In genomic region chr2:77479895-77480294, GRCh38 we compare ENCODE assay signal across 18 cellular contexts. TPM values are rescaled to one million over a fixed set of nuclear protein-coding genes. Genes with fewer than 3 reads are reported as not detected.
DNase-seq lines count a peak whose midpoint lies in the region; ATAC-seq and TF ChIP-seq lines count a peak whose summit lies in the region.
"Had no signal": no experiment of that assay in that cellular context is flagged by ENCODE, and none has a peak within 500 bp of the region (broad histone marks: within the 10 kb centered on the region; RNA-seq: fewer than 3 reads in every experiment).

No MANE protein-coding gene starts in this region.

- no peak overlapping the region for H4K8ac ChIP-seq in mesendoderm (ENCODE audit: low read depth, low read length)

- no peak overlapping the region for H3K9ac ChIP-seq in SK-N-SH
- H3K9ac ChIP-seq in mesendoderm (ENCODE audit: low read length) = no peak overlapping the region
- H3K9ac ChIP-seq: BLaER1 had no signal

- H3K27me3 ChIP-seq in SK-N-SH (ENCODE audit: insufficient read depth) (no peaks in the 10 kb centered on the region), mesendoderm (ENCODE audit: insufficient read depth, low read length, poor library complexity) (no peaks in the 10 kb centered on the region)
- H3K27me3 ChIP-seq: BLaER1 had no signal

- no peak overlapping the region for H2BK120ac ChIP-seq in mesendoderm (ENCODE audit: low read depth, low read length)

- H3K36me3 ChIP-seq in SK-N-SH (replicated peaks in 1 of 2; ENCODE audit: control insufficient read depth in 1 of 2, insufficient read depth in 2 of 2, low read length in 1 of 2) (no peaks in the 10 kb centered on the region), mesendoderm (ENCODE audit: control insufficient read depth, insufficient read depth, low read length) (no peaks in the 10 kb centered on the region)
- H3K36me3 ChIP-seq: BLaER1 had no signal

- WGBS in SK-N-SH (ENCODE audit: low lambda C conversion rate) = 7% methylated on average over 3 of the region's 3 CpGs
- no CpG with 5 or more reads among the region's 3 CpGs for WGBS in mesendoderm (ENCODE audit: extremely low coverage, insufficient coverage, low lambda C conversion rate)

- no peak overlapping the region for H2AK5ac ChIP-seq in mesendoderm (ENCODE audit: low read length)

- ATAC-seq in SK-N-SH treated with all-trans-retinoic acid at 6 μM for 48 hours = no peak
- no peak for ATAC-seq in GM21381 (IDR thresholded peaks at IDR 0.05; ENCODE audit: unreplicated experiment)

- H3K79me1 ChIP-seq in mesendoderm (ENCODE audit: low read length) = no peaks in the 10 kb centered on the region

- POLR2A ChIA-PET in SK-N-SH (lab: Yijun Ruan, JAX) = no interaction called here

- H3K9me3 ChIP-seq in SK-N-SH = no peaks in the 10 kb centered on the region
- H3K9me3 ChIP-seq: BLaER1 had no signal

- CTCF ChIA-PET in SK-N-SH (lab: Yijun Ruan, JAX) = no interaction called here

- peaks cover 0 to 3% of the 10 kb centered on the region in 2 experiments; a peak in 2 of 4 replicates for H3K4me1 ChIP-seq in SK-N-SH (ENCODE audit: control insufficient read depth in 1 of 2, insufficient read depth in 2 of 2, low read depth in 1 of 2, low read length in 1 of 2)
- H3K4me1 ChIP-seq in mesendoderm (ENCODE audit: control insufficient read depth, low read depth, low read length) = no peaks in the 10 kb centered on the region
- H3K4me1 ChIP-seq: BLaER1 had no signal

- H3K4ac ChIP-seq in mesendoderm (ENCODE audit: low read depth, low read length) = no peak overlapping the region

- H2AFZ ChIP-seq in SK-N-SH (ENCODE audit: low read depth) = no peak overlapping the region

- peaks cover 3 to 7% (median 4%) of the 10 kb centered on the region in 5 experiments for H3K9me3 Mint-ChIP-seq in brain

- H3K79me2 ChIP-seq in SK-N-SH (ENCODE audit: insufficient read depth) = no peaks in the 10 kb centered on the region
- H3K79me2 ChIP-seq in mesendoderm (ENCODE audit: control insufficient read depth, insufficient read depth, low read length) = no peaks in the 10 kb centered on the region

- DNase-seq in SK-N-SH (peak; percentile 10), mesendoderm (peak; percentile 25), DMS 273 treated with DMSO at 0.1 percent for 48 hours (lab: John Stamatoyannopoulos, UW) (no peak)
- no peak for DNase-seq in stimulated activated CD4-positive, alpha-beta T cell treated with anti-CD3 and anti-CD28 coated beads, Interleukin-4, amount 100 ng/mL, for 1 hour
- DNase-seq in activated effector memory CD4-positive, alpha-beta T cell treated with anti-CD3 and anti-CD28 coated beads, Interleukin-2, amount 50 U/mL, for 16 hours = no peak
- DNase-seq: CD8-positive, alpha-beta memory T cell; GF-D8; H7; NCI-H187; NCI-H226; NCI-H69; OCI-M1; SHP77 treated with DMSO at 0.1 percent for 48 hours had no signal

- H3K27ac ChIP-seq in SK-N-SH (ENCODE audit: low read depth in 2 of 2, low read length in 1 of 2) (no peak overlapping the region; a peak in 1 of 4 replicates), mesendoderm (ENCODE audit: low read depth, low read length) (no peak overlapping the region)
- H3K27ac ChIP-seq: 22Rv1, BLaER1 had no signal

- H3K23ac ChIP-seq in mesendoderm (ENCODE audit: low read length) = no peak overlapping the region

- H3K27me3 Mint-ChIP-seq in brain = peaks cover 2% of the 10 kb centered on the region
- H3K27me3 Mint-ChIP-seq: CD8-positive, alpha-beta memory T cell had no signal

- TF ChIP-seq RAD21 in SK-N-SH (IDR thresholded peaks at IDR 0.05; ENCODE audit: low read length) = no peak

- no peaks in the 10 kb centered on the region for H3K9me2 ChIP-seq in SK-N-SH

- no peak overlapping the region for H4K5ac ChIP-seq in mesendoderm (ENCODE audit: low read length)

- H2BK15ac ChIP-seq in mesendoderm (replicated peaks; ENCODE audit: low read depth) = no peak overlapping the region

- H3K56ac ChIP-seq in mesendoderm (ENCODE audit: low read length) = no peak overlapping the region

- H3K4me1 Mint-ChIP-seq in brain = peaks cover 16% of the 10 kb centered on the region
- H3K4me1 Mint-ChIP-seq: CD8-positive, alpha-beta memory T cell had no signal

- H3K4me3 Mint-ChIP-seq in brain = peak overlapping the region in 1 of 5 experiments; percentile 18
- H3K4me3 Mint-ChIP-seq: CD8-positive, alpha-beta memory T cell had no signal

- TF ChIP-seq EP300 in SK-N-SH (IDR thresholded peaks at IDR 0.05; ENCODE audit: borderline replicate concordance in 1 of 2, low read depth in 1 of 2, low read length in 1 of 2) = no peak

- H3F3A ChIP-seq in SK-N-SH (replicated peaks; ENCODE audit: insufficient read depth) = no peaks in the 10 kb centered on the region

- peak overlapping the region in 3 of 5 experiments; percentile 10 to 40 (median 10) for H3K27ac Mint-ChIP-seq in brain
- H3K27ac Mint-ChIP-seq: CD8-positive, alpha-beta memory T cell had no signal

- no peaks in the 10 kb centered on the region for H3K36me3 Mint-ChIP-seq in brain
- H3K36me3 Mint-ChIP-seq: CD8-positive, alpha-beta memory T cell had no signal

- TF ChIP-seq CTCF in SK-N-SH (IDR thresholded peaks at IDR 0.05) (no peak), brain (conservative IDR thresholded peaks at IDR 0.05) (no peak)

- no peak overlapping the region for H3K4me3 ChIP-seq in SK-N-SH (ENCODE audit: low read depth in 2 of 2, low read length in 1 of 2)
- no peak overlapping the region for H3K4me3 ChIP-seq in mesendoderm (ENCODE audit: low read length)
- H3K4me3 ChIP-seq: BLaER1 had no signal

- no peaks in the 10 kb centered on the region for H4K20me1 ChIP-seq in SK-N-SH (ENCODE audit: insufficient read depth)
- H4K20me1 ChIP-seq: BLaER1 had no signal

- no peak overlapping the region for H3K4me2 ChIP-seq in SK-N-SH
- H3K4me2 ChIP-seq in mesendoderm (ENCODE audit: low read length) = no peak overlapping the region
- H3K4me2 ChIP-seq: BLaER1 had no signal

- no peak overlapping the region for H2BK5ac ChIP-seq in mesendoderm (ENCODE audit: low read length)

- H3K18ac ChIP-seq in mesendoderm (ENCODE audit: low read length) = no peak overlapping the region

TF ChIP-seq in SK-N-SH, 30 proteins besides CTCF, POLR2A, EP300 and RAD21 (continues in another document):
- TF ChIP-seq PBX3 (IDR thresholded peaks at IDR 0.05) (no peak), IRF3 (IDR thresholded peaks at IDR 0.05; ENCODE audit: low read depth, low read length) (no peak), SIN3A (IDR thresholded peaks at IDR 0.05; ENCODE audit: borderline replicate concordance, low read depth, low read length) (no peak), CHD2 (IDR thresholded peaks at IDR 0.05; ENCODE audit: low read length, partially characterized antibody) (no peak), GABPA (IDR thresholded peaks at IDR 0.05; ENCODE audit: low read depth) (no peak), GATA2 (CRISPR knock-in tag; IDR thresholded peaks at IDR 0.05) (peak; percentile 41; the same call in 1 of the 2 replicates), TCF12 (IDR thresholded peaks at IDR 0.05) (no peak)

TF ChIP-seq in SK-N-SH treated with all-trans-retinoic acid at 6 μM for 48 hours, 23 proteins besides CTCF, POLR2A, EP300 and RAD21:
- TF ChIP-seq ZFP30 (CRISPR knock-in tag; IDR thresholded peaks at IDR 0.05) = no peak
- no peak for TF ChIP-seq ZFP3 (CRISPR knock-in tag; IDR thresholded peaks at IDR 0.05)
- TF ChIP-seq ZNF8 (CRISPR knock-in tag; IDR thresholded peaks at IDR 0.05) = no peak
- no peak for TF ChIP-seq ZNF70 (CRISPR knock-in tag; IDR thresholded peaks at IDR 0.05)
- no peak for TF ChIP-seq CSRNP3 (CRISPR knock-in tag; IDR thresholded peaks at IDR 0.05)
- no peak for TF ChIP-seq BACH2 (CRISPR knock-in tag; IDR thresholded peaks at IDR 0.05; ENCODE audit: borderline replicate concordance)
TF ChIP-seq in SK-N-SH treated with all-trans-retinoic acid at 6 μM for 48 hours: peak in this region for 0.

RNA-seq across cellular contexts. Expression of gene LRRTM4, which starts 42.3 kb away (rescaled TPM):
- polyA plus RNA-seq in SK-N-SH (2012; rRNA removed) (0.10 and 0.39 TPM in 2 replicates), brain (ENCODE audit: insufficient read depth, low read depth, low replicate concordance) (1.1 TPM)
- 0.42 and 0.51 TPM in 2 replicates for polyA plus RNA-seq in SK-N-SH (2012; cell fraction: cytosol; rRNA removed)
- polyA plus RNA-seq in SK-N-SH (2012; cell fraction: nucleus; rRNA removed) = 0.08 and 0.12 TPM in 2 replicates
- 1.8 TPM for polyA plus RNA-seq in mesendoderm (2013, experiment 1 of 2)
- polyA plus RNA-seq in mesendoderm (2013, experiment 2 of 2) = 1.9 TPM
- polyA plus RNA-seq: CD8-positive, alpha-beta memory T cell had no signal

Comparison
In these comparisons a context has a peak if more than half of its experiments do, and no peak if none do; other contexts are left out.
1. DNase-seq: peak in SK-N-SH (single experiment) and mesendoderm (single experiment); none in stimulated activated CD4-positive, alpha-beta T cell treated with anti-CD3 and anti-CD28 coated beads, Interleukin-4, amount 100 ng/mL, for 1 hour (single experiment), activated effector memory CD4-positive, alpha-beta T cell treated with anti-CD3 and anti-CD28 coated beads, Interleukin-2, amount 50 U/mL, for 16 hours (single experiment) and DMS 273 treated with DMSO at 0.1 percent for 48 hours (single experiment).